8 cellular contexts compared by ENCODE assay signal in the genomic region with DNA sequence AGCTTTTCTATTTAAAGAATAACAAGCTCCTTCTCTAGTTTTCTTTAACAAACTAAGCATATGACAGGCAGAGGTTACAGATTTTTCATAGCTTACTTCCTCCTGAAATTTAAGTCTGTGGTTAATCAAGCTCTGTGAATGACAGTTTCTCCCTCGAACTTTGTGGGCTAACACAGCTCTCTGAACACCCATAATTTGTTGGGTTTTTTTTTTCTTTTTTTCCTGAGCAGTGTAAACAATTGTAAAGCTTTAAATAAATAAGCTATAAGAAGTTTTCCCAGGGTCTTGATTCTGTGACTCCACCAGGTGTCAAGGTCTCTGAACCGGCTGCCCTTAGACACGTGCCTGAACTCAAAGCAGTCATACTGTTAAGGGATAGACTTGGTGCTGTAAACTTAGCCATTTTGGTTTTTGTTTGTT.
DNase-seq lines count a peak whose midpoint lies in the region; ATAC-seq and TF ChIP-seq lines count a peak whose summit lies in the region.

No MANE protein-coding gene starts in this region.

- H3K4me2 ChIP-seq in Karpas-422 (ENCODE audit: low read depth, low read length, poor library complexity, severe bottlenecking): peak overlapping the region; percentile 66

- in situ Hi-C loops in GM13977 (cut with MboI; ENCODE audit: low pct_unique_long_range_greater_than_20kb, low sequenced_read_pairs, unreplicated experiment): no loop called here
- in situ Hi-C loops in ACHN (cut with HindIII; ENCODE audit: low pct_ligation_motif_present, low pct_unique_long_range_greater_than_20kb, low sequenced_read_pairs): no loop called here

- DNase-seq in GM13977 (ENCODE audit: low spot score): peak; percentile 41
- DNase-seq in Karpas-422: peak; percentile 80
- DNase-seq in glomerular visceral epithelial cell (ENCODE audit: extremely low spot score): peak; percentile 10
- no peak for DNase-seq in SK-N-DZ (ENCODE audit: low spot score)
- DNase-seq in HEK293T (ENCODE audit: extremely low spot score): no peak
- no peak for DNase-seq in activated CD8-positive, alpha-beta memory T cell treated with anti-CD3 and anti-CD28 coated beads, Interleukin-2, amount 50 U/mL, for 4 hours
- no peak for DNase-seq in ACHN

- H3K9me2 ChIP-seq in Karpas-422 (replicated peaks; ENCODE audit: insufficient read depth, low read length): no peaks in the 10 kb centered on the region

- peak overlapping the region; percentile 61 for H3K9ac ChIP-seq in Karpas-422 (ENCODE audit: low read length)

- H3K27ac ChIP-seq in Karpas-422 (ENCODE audit: low read length): peak overlapping the region; percentile 97

- no peaks in the 10 kb centered on the region for H3K9me3 ChIP-seq in Karpas-422 (ENCODE audit: low read length)

- CTCF ChIA-PET in HEK293T (lab: Yijun Ruan, JAX): no interaction called here

- POLR2A ChIA-PET in HEK293T (lab: Yijun Ruan, JAX): no interaction called here

- H3K36me3 ChIP-seq in Karpas-422 (ENCODE audit: insufficient read depth, low read length): peaks cover 50% of the 10 kb centered on the region

- no peak overlapping the region for H2AFZ ChIP-seq in Karpas-422 (ENCODE audit: low read length)

- no peaks in the 10 kb centered on the region for H3K27me3 ChIP-seq in Karpas-422 (ENCODE audit: low read length)

- H4K20me1 ChIP-seq in Karpas-422 (ENCODE audit: insufficient read depth, low read depth, low read length): no peaks in the 10 kb centered on the region

- peaks cover 70% of the 10 kb centered on the region for H3K4me1 ChIP-seq in Karpas-422 (ENCODE audit: low read length)

- ATAC-seq in GM21723 (IDR thresholded peaks at IDR 0.05; ENCODE audit: unreplicated experiment): peak; percentile 78

- H3K4me3 ChIP-seq in Karpas-422 (ENCODE audit: low read length): peak overlapping the region; percentile 47

- TF ChIP-seq CTCF in GM13977 (IDR thresholded peaks at IDR 0.05; ENCODE audit: extremely low read depth, insufficient read depth, missing control alignments): no peak

- H3K79me2 ChIP-seq in Karpas-422 (ENCODE audit: low read length): peaks cover 29% of the 10 kb centered on the region

TF ChIP-seq in HEK293T, 16 proteins besides CTCF, POLR2A, EP300 and RAD21:
- TF ChIP-seq L3MBTL2 (conservative IDR thresholded peaks at IDR 0.05) (no peak), SP1 (IDR thresholded peaks at IDR 0.05) (no peak), FOXK2 (IDR thresholded peaks at IDR 0.05) (no peak), TARDBP (IDR thresholded peaks at IDR 0.05) (no peak), LEF1 (IDR thresholded peaks at IDR 0.05; ENCODE audit: borderline replicate concordance) (no peak), FOXA1 (IDR thresholded peaks at IDR 0.05) (no peak), ZNF384 (IDR thresholded peaks at IDR 0.05) (no peak), SUZ12 (IDR thresholded peaks at IDR 0.05) (no peak), CTBP1 (IDR thresholded peaks at IDR 0.05; ENCODE audit: borderline replicate concordance) (no peak)

Comparison
In these comparisons a context has a peak if more than half of its experiments do, and no peak if none do; other contexts are left out.
1. DNase-seq: peak in GM13977 (single experiment), Karpas-422 (single experiment) and glomerular visceral epithelial cell (single experiment); none in SK-N-DZ (single experiment), HEK293T (single experiment), activated CD8-positive, alpha-beta memory T cell treated with anti-CD3 and anti-CD28 coated beads, Interleukin-2, amount 50 U/mL, for 4 hours (single experiment) and ACHN (single experiment).